In genomic region chr15:52078876-52079700, GRCh38 we compare ENCODE assay signal across 1 cellular context.
TF ChIP-seq lines count a peak whose summit lies in the region.

No MANE protein-coding gene starts in this region.

TF ChIP-seq in GM23338, 12 proteins besides CTCF, POLR2A, EP300 and RAD21:
- TF ChIP-seq ZNF462 (CRISPR knock-in tag; IDR thresholded peaks at IDR 0.05), result no peak
- TF ChIP-seq ETS1 (IDR thresholded peaks at IDR 0.05), result no peak
- TF ChIP-seq NANOG (IDR thresholded peaks at IDR 0.05; ENCODE audit: borderline replicate concordance), result no peak
- TF ChIP-seq ZNF114 (CRISPR knock-in tag; IDR thresholded peaks at IDR 0.05), result no peak
- TF ChIP-seq ZNF331 (CRISPR knock-in tag; IDR thresholded peaks at IDR 0.05; ENCODE audit: low read depth), result no peak
TF ChIP-seq in GM23338: peak in this region for 0.
